ENCODE assay signal across 20 cellular contexts in genomic region chr9:131528186-131528585, GRCh38. TPM values are rescaled to one million over a fixed set of nuclear protein-coding genes. Genes with fewer than 3 reads are reported as not detected.
DNase-seq lines count a peak whose midpoint lies in the region; ATAC-seq and TF ChIP-seq lines count a peak whose summit lies in the region.
"Had no signal": no experiment of that assay in that cellular context is flagged by ENCODE, and none has a peak within 500 bp of the region (broad histone marks: within the 10 kb centered on the region; RNA-seq: fewer than 3 reads in every experiment).

No MANE protein-coding gene starts in this region.

- H3K27me3 ChIP-seq in neural progenitor cell (no peaks in the 10 kb centered on the region), PC-3 (ENCODE audit: low read length) (no peaks in the 10 kb centered on the region)
- H3K27me3 ChIP-seq: heart left ventricle, vagina had no signal

- H3K4me2 ChIP-seq in neural progenitor cell (no peak overlapping the region), PC-3 (ENCODE audit: low read length) (no peak overlapping the region)

- H3K4me1 Mint-ChIP-seq in activated CD4-positive, alpha-beta T cell treated with anti-CD3 and anti-CD28 coated beads, Interleukin-2, amount 10 ng/mL, durations not matched to agents 7 days and 5 days = peaks cover 20% of the 10 kb centered on the region
- peaks cover 22% of the 10 kb centered on the region for H3K4me1 Mint-ChIP-seq in dendritic cell treated with granulocyte-macrophage colony-stimulating factor and Interleukin-4, amounts not matched to agents 40 ng/mL and 50 ng/mL, for 4 days (ENCODE audit: low read depth)
- peaks cover 10% of the 10 kb centered on the region for H3K4me1 Mint-ChIP-seq in neural progenitor cell

- peaks cover 19% of the 10 kb centered on the region for H3K79me2 ChIP-seq in neural progenitor cell (ENCODE audit: low read depth)
- H3K79me2 ChIP-seq in PC-3 (ENCODE audit: low read length) = peaks cover 8% of the 10 kb centered on the region

- no peaks in the 10 kb centered on the region for H3K9me3 Mint-ChIP-seq in activated CD4-positive, alpha-beta T cell treated with anti-CD3 and anti-CD28 coated beads, Interleukin-2, amount 10 ng/mL, durations not matched to agents 7 days and 5 days
- no peaks in the 10 kb centered on the region for H3K9me3 Mint-ChIP-seq in dendritic cell treated with granulocyte-macrophage colony-stimulating factor and Interleukin-4, amounts not matched to agents 40 ng/mL and 50 ng/mL, for 4 days
- no peaks in the 10 kb centered on the region for H3K9me3 Mint-ChIP-seq in neural progenitor cell
- H3K9me3 Mint-ChIP-seq: CD14-positive monocyte had no signal

- peak overlapping the region; percentile 51 for H3K4me3 Mint-ChIP-seq in activated CD4-positive, alpha-beta T cell treated with anti-CD3 and anti-CD28 coated beads, Interleukin-2, amount 10 ng/mL, durations not matched to agents 7 days and 5 days
- H3K4me3 Mint-ChIP-seq in dendritic cell treated with granulocyte-macrophage colony-stimulating factor and Interleukin-4, amounts not matched to agents 40 ng/mL and 50 ng/mL, for 4 days = no peak overlapping the region
- peak overlapping the region; percentile 60 for H3K4me3 Mint-ChIP-seq in neural progenitor cell
- H3K4me3 Mint-ChIP-seq: CD14-positive monocyte had no signal

- H3K36me3 ChIP-seq in neural progenitor cell = no peaks in the 10 kb centered on the region
- no peaks in the 10 kb centered on the region; the same call in 1 of the 2 replicates for H3K36me3 ChIP-seq in PC-3 (ENCODE audit: low read depth, low read length)

- ATAC-seq in PC-3 (no peak), HG02588 (IDR thresholded peaks at IDR 0.05; ENCODE audit: unreplicated experiment) (no peak)
- ATAC-seq: heart left ventricle had no signal

- TF ChIP-seq CTCF in RWPE1 (conservative IDR thresholded peaks at IDR 0.05; ENCODE audit: low read depth) = no peak
- no peak for TF ChIP-seq CTCF in neural progenitor cell (IDR thresholded peaks at IDR 0.05)
- no peak for TF ChIP-seq CTCF in PC-3 (conservative IDR thresholded peaks at IDR 0.05; ENCODE audit: low read depth, low read length)

- H3F3A ChIP-seq in neural progenitor cell (ENCODE audit: low read depth) (peaks cover 12% of the 10 kb centered on the region), PC-3 (ENCODE audit: low read length, unreplicated experiment) (no peaks in the 10 kb centered on the region)

- POLR2A ChIA-PET in activated CD4-positive, alpha-beta T cell treated with anti-CD3 and anti-CD28 coated beads, Interleukin-2, amount 10 ng/mL, durations not matched to agents 7 days and 5 days (lab: Charles Lee) = no interaction called here
- POLR2A ChIA-PET in RWPE1 (lab: Yijun Ruan, JAX; ENCODE audit: low non-redundant PET) (no interaction called here), PC-3 (lab: Charles Lee; ENCODE audit: unreplicated experiment) (no interaction called here)

- no peaks in the 10 kb centered on the region for H3K27me3 Mint-ChIP-seq in activated CD4-positive, alpha-beta T cell treated with anti-CD3 and anti-CD28 coated beads, Interleukin-2, amount 10 ng/mL, durations not matched to agents 7 days and 5 days
- no peaks in the 10 kb centered on the region for H3K27me3 Mint-ChIP-seq in dendritic cell treated with granulocyte-macrophage colony-stimulating factor and Interleukin-4, amounts not matched to agents 40 ng/mL and 50 ng/mL, for 4 days
- H3K27me3 Mint-ChIP-seq in neural progenitor cell (ENCODE audit: insufficient read depth, low read depth) = peaks cover 9% of the 10 kb centered on the region

- intact Hi-C loops in dendritic cell treated with granulocyte-macrophage colony-stimulating factor and Interleukin-4, amounts not matched to agents 40 ng/mL and 50 ng/mL, for 4 days (cut with micrococcal nuclease) = loop anchor here (1.0 kb wide), 1 partner anchor 25 kb away; no protein-coding TSS in a partner anchor
- intact Hi-C loops in PC-3 (cut with micrococcal nuclease) = no loop called here

- CTCF ChIA-PET in activated CD4-positive, alpha-beta T cell treated with anti-CD3 and anti-CD28 coated beads, Interleukin-2, amount 10 ng/mL, durations not matched to agents 7 days and 5 days (lab: Charles Lee) = no interaction called here
- CTCF ChIA-PET in RWPE1 (lab: Yijun Ruan, JAX) = interaction anchor here (0.8 kb wide), 1 partner anchor 63 kb away, joined by 4 read pairs; no protein-coding TSS in a partner anchor
- CTCF ChIA-PET in PC-3 (lab: Charles Lee) = no interaction called here

- DNase-seq in activated CD4-positive, alpha-beta T cell treated with anti-CD3 and anti-CD28 coated beads, Interleukin-2, amount 10 ng/mL, durations not matched to agents 7 days and 5 days = no peak
- no peak for DNase-seq in activated CD4-positive, alpha-beta T cell treated with anti-CD3 and anti-CD28 coated beads, Interleukin-2, amount 50 U/mL, for 1 hour
- DNase-seq in RWPE1 (ENCODE audit: low spot score) (no peak), neural progenitor cell (ENCODE audit: low spot score) (no peak), PC-3 (no peak), NOMO-1 treated with dmso at 0.1 percent for 144 hours (lab: John Stamatoyannopoulos, UW; ENCODE audit: unreplicated experiment) (no peak)
- DNase-seq: activated gamma-delta T cell treated with Interleukin-2 at 50 U/mL for 16 hours, DMS79, heart left ventricle, mammary epithelial cell, NCI-H1417, NCI-H524 treated with DMSO at 0.1 percent for 48 hours, SHP77 treated with DMSO at 0.1 percent for 48 hours, WERI-Rb-1 had no signal

- H3K9ac ChIP-seq in neural progenitor cell (no peak overlapping the region), PC-3 (ENCODE audit: low read length) (no peak overlapping the region)

- peaks cover 14% of the 10 kb centered on the region for H4K20me1 ChIP-seq in neural progenitor cell (ENCODE audit: low read depth)
- no peaks in the 10 kb centered on the region for H4K20me1 ChIP-seq in PC-3 (ENCODE audit: low read length)

- H3K9me3 ChIP-seq in neural progenitor cell (ENCODE audit: low read depth) = no peaks in the 10 kb centered on the region
- H3K9me3 ChIP-seq in PC-3 (ENCODE audit: low read length) = no peaks in the 10 kb centered on the region
- H3K9me3 ChIP-seq: heart left ventricle, vagina had no signal

- H3K36me3 Mint-ChIP-seq in activated CD4-positive, alpha-beta T cell treated with anti-CD3 and anti-CD28 coated beads, Interleukin-2, amount 10 ng/mL, durations not matched to agents 7 days and 5 days (ENCODE audit: low read depth) = peaks cover 38% of the 10 kb centered on the region
- no peaks in the 10 kb centered on the region for H3K36me3 Mint-ChIP-seq in dendritic cell treated with granulocyte-macrophage colony-stimulating factor and Interleukin-4, amounts not matched to agents 40 ng/mL and 50 ng/mL, for 4 days (ENCODE audit: low read depth)
- H3K36me3 Mint-ChIP-seq in neural progenitor cell = peaks cover 12% of the 10 kb centered on the region

- H2AFZ ChIP-seq in neural progenitor cell (replicated peaks) = no peak overlapping the region
- H2AFZ ChIP-seq in PC-3 (ENCODE audit: low read length) = no peak overlapping the region

- no peak overlapping the region for H3K27ac Mint-ChIP-seq in activated CD4-positive, alpha-beta T cell treated with anti-CD3 and anti-CD28 coated beads, Interleukin-2, amount 10 ng/mL, durations not matched to agents 7 days and 5 days
- peak overlapping the region; percentile 19 for H3K27ac Mint-ChIP-seq in dendritic cell treated with granulocyte-macrophage colony-stimulating factor and Interleukin-4, amounts not matched to agents 40 ng/mL and 50 ng/mL, for 4 days
- H3K27ac Mint-ChIP-seq in neural progenitor cell = no peak overlapping the region

- H3K4me1 ChIP-seq in neural progenitor cell (peaks cover 5% of the 10 kb centered on the region), PC-3 (ENCODE audit: insufficient read depth, low read length) (peaks cover 7% of the 10 kb centered on the region; the same call in 1 of the 2 replicates)

- no peak overlapping the region for H3K4me3 ChIP-seq in neural progenitor cell
- no peak overlapping the region for H3K4me3 ChIP-seq in PC-3 (ENCODE audit: low read length)
- H3K4me3 ChIP-seq: heart left ventricle, vagina had no signal

- peak overlapping the region; percentile 70 for H3K27ac ChIP-seq in RWPE1
- H3K27ac ChIP-seq in neural progenitor cell = no peak overlapping the region
- no peak overlapping the region for H3K27ac ChIP-seq in PC-3 (ENCODE audit: low read length)
- H3K27ac ChIP-seq: heart left ventricle, vagina, WERI-Rb-1 had no signal

- no peaks in the 10 kb centered on the region for H3K9me2 ChIP-seq in PC-3 (replicated peaks; ENCODE audit: low read length)

- no TSS peak for BruUV-seq in PC-3 (replicated peaks; lab: Mats Ljungman, UMichigan)

RNA-seq across cellular contexts. Expression of gene UCK1, which starts 2.9 kb away (rescaled TPM):
- 10 to 100 TPM; 35.9 to 39.5 TPM for total RNA-seq in activated CD4-positive, alpha-beta T cell treated with anti-CD3 and anti-CD28 coated beads, Interleukin-2, amount 10 ng/mL, durations not matched to agents 7 days and 5 days
- total RNA-seq in neural progenitor cell (ENCODE audit: low replicate concordance) (30.7 and 41.1 TPM in 2 replicates), PC-3 (2014; rRNA removed) (28.2 and 35.1 TPM in 2 replicates)

RNA-seq across cellular contexts. Expression of gene PRRT1B, which starts 17.1 kb away (rescaled TPM):
- not detected for total RNA-seq in activated CD4-positive, alpha-beta T cell treated with anti-CD3 and anti-CD28 coated beads, Interleukin-2, amount 10 ng/mL, durations not matched to agents 7 days and 5 days
- total RNA-seq in neural progenitor cell (ENCODE audit: low replicate concordance) (not detected in 2 replicates), PC-3 (2014; rRNA removed) (not detected in 2 replicates)
- total RNA-seq: A673; heart left ventricle; mammary epithelial cell; T-helper 1 cell treated with Interleukin-12 subunit alpha and Interleukin-12 subunit beta and Interleukin-4 antibody, amounts not matched to agents 30 ng/mL and 1 ng/mL, for 36 hours; vagina had no signal

RNA-seq across cellular contexts. Expression of gene POMT1, which starts 25.5 kb away (rescaled TPM):
- 10 to 100 TPM; 47.7 to 54.1 TPM for total RNA-seq in activated CD4-positive, alpha-beta T cell treated with anti-CD3 and anti-CD28 coated beads, Interleukin-2, amount 10 ng/mL, durations not matched to agents 7 days and 5 days
- total RNA-seq in neural progenitor cell (ENCODE audit: low replicate concordance) (31.1 and 48.0 TPM in 2 replicates), PC-3 (2014; rRNA removed) (24.1 and 30.4 TPM in 2 replicates)
